ENCODE assay signal across 19 cellular contexts in genomic region chr18:34258176-34258575, GRCh38. TPM values are rescaled to one million over a fixed set of nuclear protein-coding genes. Genes with fewer than 3 reads are reported as not detected.
DNase-seq lines count a peak whose midpoint lies in the region; ATAC-seq and TF ChIP-seq lines count a peak whose summit lies in the region.
"Had no signal": no experiment of that assay in that cellular context is flagged by ENCODE, and none has a peak within 500 bp of the region (broad histone marks: within the 10 kb centered on the region; RNA-seq: fewer than 3 reads in every experiment).

No MANE protein-coding gene starts in this region.

- no peaks in the 10 kb centered on the region for H3F3A ChIP-seq in GM23338 (replicated peaks; ENCODE audit: low read depth)

- no peaks in the 10 kb centered on the region for H3K9me3 ChIP-seq in thyroid gland

- 37 to 42% methylated on average over 5 of the region's 5 CpGs for WGBS in thyroid gland, 2 donors

- H3K27me3 ChIP-seq in GM23338 (ENCODE audit: insufficient read depth), result no peaks in the 10 kb centered on the region
- no peaks in the 10 kb centered on the region for H3K27me3 ChIP-seq in thyroid gland

- H3K4me3 ChIP-seq in GM23338 (no peak overlapping the region), thyroid gland (replicated peaks in 1 of 3) (no peak overlapping the region)
- H3K4me3 ChIP-seq: GM12878 had no signal

- no peaks in the 10 kb centered on the region for H3K79me2 ChIP-seq in GM23338 (replicated peaks; ENCODE audit: insufficient read depth)

- ATAC-seq in GM23338 (peak; percentile 59), WTC11 (peak; percentile 75)
- ATAC-seq: GM12878, HepG2 had no signal

- H3K27ac Mint-ChIP-seq in GM23338, result no peak overlapping the region
- no peak overlapping the region for H3K27ac Mint-ChIP-seq in WTC11
- no peak overlapping the region for H3K27ac Mint-ChIP-seq in immature natural killer cell
- H3K27ac Mint-ChIP-seq: CD4-positive, alpha-beta T cell; HFFc6 had no signal

- H2AFZ ChIP-seq in GM23338, result peak overlapping the region; percentile 70

- H3K36me3 ChIP-seq in GM23338 (ENCODE audit: insufficient read depth), result no peaks in the 10 kb centered on the region
- H3K36me3 ChIP-seq in thyroid gland, result no peaks in the 10 kb centered on the region

- CTCF ChIA-PET in WTC11 (lab: Charles Lee), result no interaction called here

- intact Hi-C loops in thyroid gland (cut with DNase I), result no loop called here

- H3K27me3 Mint-ChIP-seq in GM23338 (ENCODE audit: insufficient read depth, low read depth, poor library complexity) (no peaks in the 10 kb centered on the region), WTC11 (ENCODE audit: low read depth) (no peaks in the 10 kb centered on the region), immature natural killer cell (ENCODE audit: low read depth in 3 of 3) (peaks cover 0 to 2% (median 2%) of the 10 kb centered on the region in 3 donors)
- H3K27me3 Mint-ChIP-seq: CD4-positive, alpha-beta T cell had no signal

- POLR2A ChIA-PET in WTC11 (lab: Charles Lee), result no interaction called here

- H3K4me3 Mint-ChIP-seq in GM23338 (no peak overlapping the region), WTC11 (no peak overlapping the region), immature natural killer cell (no peak overlapping the region)
- H3K4me3 Mint-ChIP-seq: CD4-positive, alpha-beta T cell; HFFc6 had no signal

- TF ChIP-seq CTCF in GM23338 (conservative IDR thresholded peaks at IDR 0.05; ENCODE audit: low read depth in 2 of 2) (no peak), WTC11 (IDR thresholded peaks at IDR 0.05) (no peak), thyroid gland (IDR thresholded peaks at IDR 0.05) (no peak)

- H4K20me1 ChIP-seq in GM23338 (replicated peaks; ENCODE audit: insufficient read depth), result no peaks in the 10 kb centered on the region

- no peak overlapping the region for H3K27ac ChIP-seq in GM23338 (ENCODE audit: low read depth)
- H3K27ac ChIP-seq in thyroid gland, result no peak overlapping the region

- H3K4me1 Mint-ChIP-seq in GM23338 (peaks cover 7% of the 10 kb centered on the region; the same call in 2 of the 3 replicates), WTC11 (peaks cover 8% of the 10 kb centered on the region), immature natural killer cell (no peaks in the 10 kb centered on the region)

- H3K4me1 ChIP-seq in GM23338 (ENCODE audit: insufficient read depth), result peaks cover 4% of the 10 kb centered on the region; the same call in 1 of the 2 replicates
- H3K4me1 ChIP-seq in thyroid gland, result no peaks in the 10 kb centered on the region

- no peak for TF ChIP-seq POLR2A in thyroid gland (IDR thresholded peaks at IDR 0.05)

- DNase-seq in GM23338 (ENCODE audit: low spot score) (peak; percentile 27), WTC11 (ENCODE audit: low spot score) (no peak), iPS-NIHi7 (ENCODE audit: extremely low spot score) (peak; percentile 38), thyroid gland (no peak), immature natural killer cell (no peak), NCI-H526 treated with DMSO at 0.1 percent for 48 hours (lab: John Stamatoyannopoulos, UW) (no peak)
- no peak for DNase-seq in effector CD8-positive, alpha-beta T cell (lab: John Stamatoyannopoulos, UW)
- DNase-seq: ACHN; C1 segment of cervical spinal cord; Calu3; CD4-positive, alpha-beta T cell; DMS 273 treated with DMSO at 0.1 percent for 48 hours; GOT3; HCEC 1CT; HFFc6 had no signal

- H3K36me3 Mint-ChIP-seq in GM23338 (ENCODE audit: low read depth) (no peaks in the 10 kb centered on the region), WTC11 (no peaks in the 10 kb centered on the region; the same call in 1 of the 2 replicates), immature natural killer cell (no peaks in the 10 kb centered on the region)

- H3K9me3 Mint-ChIP-seq in GM23338 (peaks cover 2% of the 10 kb centered on the region; the same call in 2 of the 3 replicates), WTC11 (peaks cover 33% of the 10 kb centered on the region), immature natural killer cell (peaks cover 1 to 31% (median 6%) of the 10 kb centered on the region in 6 donors)

- no peak overlapping the region; the same call in 1 of the 2 replicates for H3K4me2 ChIP-seq in GM23338

- no peaks in the 10 kb centered on the region for H3K9me2 ChIP-seq in GM23338 (ENCODE audit: insufficient read depth)

TF ChIP-seq in GM23338, 12 proteins besides CTCF, POLR2A, EP300 and RAD21:
- no peak for TF ChIP-seq POLR2AphosphoS5 (IDR thresholded peaks at IDR 0.05; ENCODE audit: low read depth)

TF ChIP-seq in WTC11, 78 proteins besides CTCF, POLR2A, EP300 and RAD21 (continues in another document):
- TF ChIP-seq ETV6 (CRISPR knock-in tag; IDR thresholded peaks at IDR 0.05), result no peak
- no peak for TF ChIP-seq ZNF532 (CRISPR knock-in tag; IDR thresholded peaks at IDR 0.05; ENCODE audit: borderline replicate concordance)
- no peak for TF ChIP-seq USF2 (CRISPR knock-in tag; IDR thresholded peaks at IDR 0.05)
- no peak for TF ChIP-seq MAX (CRISPR knock-in tag; IDR thresholded peaks at IDR 0.05)
- TF ChIP-seq ZNF423 (CRISPR knock-in tag; IDR thresholded peaks at IDR 0.05), result no peak
- no peak for TF ChIP-seq NR3C1 (CRISPR knock-in tag; conservative IDR thresholded peaks at IDR 0.05; ENCODE audit: low read depth)
- TF ChIP-seq MYBL2 (CRISPR knock-in tag; IDR thresholded peaks at IDR 0.05), result no peak
- no peak for TF ChIP-seq ZBTB43 (CRISPR knock-in tag; IDR thresholded peaks at IDR 0.05)
- no peak for TF ChIP-seq ESRRA (CRISPR knock-in tag; IDR thresholded peaks at IDR 0.05; ENCODE audit: borderline replicate concordance)
- no peak for TF ChIP-seq ERG (CRISPR knock-in tag; IDR thresholded peaks at IDR 0.05)
- no peak for TF ChIP-seq GRHL2 (CRISPR knock-in tag; IDR thresholded peaks at IDR 0.05; ENCODE audit: insufficient replicate concordance, severe bottlenecking)

RNA-seq across cellular contexts. Expression of gene NOL4, which starts 33.5 kb away (rescaled TPM):
- 0.52 and 4.4 TPM in 2 replicates for total RNA-seq in GM23338 (2014; rRNA removed; shearing (Covaris generic))
- polyA plus RNA-seq in GM23338 (2016; fragmentation: Nextera tagmentation; extraction: Ambion mirVana), result 0.33 and 0.63 TPM in 2 replicates
- 0.57 to 1.4 TPM (median 1.2 TPM) in 3 replicates for total RNA-seq in WTC11 (2021)
- total RNA-seq in thyroid gland, result 10 to 100 TPM in 2 of 4 donors, 1 to 10 TPM in 1, under 1 TPM in 1; 0.81 to 14.3 (median 8.7) TPM
- not detected for polyA plus RNA-seq in immature natural killer cell
- total RNA-seq: A172; Calu3; CD4-positive, alpha-beta T cell; G401; HFFc6 had no signal
- polyA plus RNA-seq: HepG2 had no signal

Comparison
In these comparisons a context has a peak if more than half of its experiments do, and no peak if none do; other contexts are left out.
1. DNase-seq: peak in GM23338 (single experiment) and iPS-NIHi7 (single experiment); none in WTC11 (single experiment), thyroid gland (0 of 2), immature natural killer cell (0 of 3), effector CD8-positive, alpha-beta T cell (single experiment) and NCI-H526 treated with DMSO at 0.1 percent for 48 hours (single experiment).